In the genomic region with DNA sequence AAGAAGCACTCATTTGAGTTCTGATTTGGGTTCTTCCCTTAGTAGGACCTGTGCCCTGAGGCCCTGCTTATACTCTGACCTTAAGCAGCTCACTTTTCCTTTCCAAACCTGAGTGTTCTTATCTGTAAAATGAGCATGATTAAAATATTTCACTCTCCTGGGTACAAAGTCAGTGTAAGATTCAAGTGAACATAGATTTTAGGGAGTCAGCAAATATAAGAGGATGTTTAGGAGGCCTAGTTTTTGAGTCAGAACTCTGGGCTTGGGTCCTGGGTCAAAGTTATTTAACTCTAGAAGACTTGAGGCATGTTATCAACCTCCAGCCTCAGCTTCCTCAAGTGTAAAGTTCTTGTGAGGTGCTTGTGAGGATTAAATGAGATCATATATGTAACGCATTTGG, we compare ENCODE assay signal across 1 cellular context.
TF ChIP-seq lines count a peak whose summit lies in the region.

No MANE protein-coding gene starts in this region.

TF ChIP-seq in GM23338, 12 proteins besides CTCF, POLR2A, EP300 and RAD21 (continued from another document):
- TF ChIP-seq, protein P1, sequence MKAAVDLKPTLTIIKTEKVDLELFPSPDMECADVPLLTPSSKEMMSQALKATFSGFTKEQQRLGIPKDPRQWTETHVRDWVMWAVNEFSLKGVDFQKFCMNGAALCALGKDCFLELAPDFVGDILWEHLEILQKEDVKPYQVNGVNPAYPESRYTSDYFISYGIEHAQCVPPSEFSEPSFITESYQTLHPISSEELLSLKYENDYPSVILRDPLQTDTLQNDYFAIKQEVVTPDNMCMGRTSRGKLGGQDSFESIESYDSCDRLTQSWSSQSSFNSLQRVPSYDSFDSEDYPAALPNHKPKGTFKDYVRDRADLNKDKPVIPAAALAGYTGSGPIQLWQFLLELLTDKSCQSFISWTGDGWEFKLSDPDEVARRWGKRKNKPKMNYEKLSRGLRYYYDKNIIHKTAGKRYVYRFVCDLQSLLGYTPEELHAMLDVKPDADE (IDR thresholded peaks at IDR 0.05): no peak
- TF ChIP-seq STAT1 (IDR thresholded peaks at IDR 0.05; ENCODE audit: unreplicated experiment): no peak
